2 cellular contexts compared by ENCODE assay signal in the genomic region with DNA sequence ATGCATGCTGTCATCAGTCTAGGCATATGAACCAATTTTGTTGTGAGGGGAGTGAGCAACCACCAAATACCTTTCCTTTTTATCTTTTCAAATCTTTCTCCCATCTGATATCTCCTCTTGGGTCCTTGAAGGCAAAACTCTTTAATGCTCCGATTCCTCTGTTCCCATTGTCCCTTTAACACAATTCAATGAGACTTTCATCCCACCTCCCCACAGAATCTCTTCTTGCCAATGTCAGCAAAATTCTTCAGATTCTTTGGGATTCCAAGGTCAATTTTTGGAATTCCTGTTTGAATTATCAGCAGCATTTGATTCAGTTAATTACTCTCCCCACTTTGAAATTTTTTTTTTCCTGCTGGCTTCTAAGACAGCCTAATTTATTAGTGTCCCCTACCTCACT.
TF ChIP-seq lines count a peak whose summit lies in the region.

No MANE protein-coding gene starts in this region.

TF ChIP-seq in HepG2, 621 proteins besides CTCF, POLR2A, EP300 and RAD21 (continued from another document):
- TF ChIP-seq, protein P1, sequence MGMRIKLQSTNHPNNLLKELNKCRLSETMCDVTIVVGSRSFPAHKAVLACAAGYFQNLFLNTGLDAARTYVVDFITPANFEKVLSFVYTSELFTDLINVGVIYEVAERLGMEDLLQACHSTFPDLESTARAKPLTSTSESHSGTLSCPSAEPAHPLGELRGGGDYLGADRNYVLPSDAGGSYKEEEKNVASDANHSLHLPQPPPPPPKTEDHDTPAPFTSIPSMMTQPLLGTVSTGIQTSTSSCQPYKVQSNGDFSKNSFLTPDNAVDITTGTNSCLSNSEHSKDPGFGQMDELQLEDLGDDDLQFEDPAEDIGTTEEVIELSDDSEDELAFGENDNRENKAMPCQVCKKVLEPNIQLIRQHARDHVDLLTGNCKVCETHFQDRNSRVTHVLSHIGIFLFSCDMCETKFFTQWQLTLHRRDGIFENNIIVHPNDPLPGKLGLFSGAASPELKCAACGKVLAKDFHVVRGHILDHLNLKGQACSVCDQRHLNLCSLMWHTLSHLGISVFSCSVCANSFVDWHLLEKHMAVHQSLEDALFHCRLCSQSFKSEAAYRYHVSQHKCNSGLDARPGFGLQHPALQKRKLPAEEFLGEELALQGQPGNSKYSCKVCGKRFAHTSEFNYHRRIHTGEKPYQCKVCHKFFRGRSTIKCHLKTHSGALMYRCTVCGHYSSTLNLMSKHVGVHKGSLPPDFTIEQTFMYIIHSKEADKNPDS (CRISPR knock-in tag; IDR thresholded peaks at IDR 0.05), result no peak
- TF ChIP-seq, protein P2, sequence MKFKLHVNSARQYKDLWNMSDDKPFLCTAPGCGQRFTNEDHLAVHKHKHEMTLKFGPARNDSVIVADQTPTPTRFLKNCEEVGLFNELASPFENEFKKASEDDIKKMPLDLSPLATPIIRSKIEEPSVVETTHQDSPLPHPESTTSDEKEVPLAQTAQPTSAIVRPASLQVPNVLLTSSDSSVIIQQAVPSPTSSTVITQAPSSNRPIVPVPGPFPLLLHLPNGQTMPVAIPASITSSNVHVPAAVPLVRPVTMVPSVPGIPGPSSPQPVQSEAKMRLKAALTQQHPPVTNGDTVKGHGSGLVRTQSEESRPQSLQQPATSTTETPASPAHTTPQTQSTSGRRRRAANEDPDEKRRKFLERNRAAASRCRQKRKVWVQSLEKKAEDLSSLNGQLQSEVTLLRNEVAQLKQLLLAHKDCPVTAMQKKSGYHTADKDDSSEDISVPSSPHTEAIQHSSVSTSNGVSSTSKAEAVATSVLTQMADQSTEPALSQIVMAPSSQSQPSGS (CRISPR knock-in tag; IDR thresholded peaks at IDR 0.05), result no peak
- TF ChIP-seq, protein P3, sequence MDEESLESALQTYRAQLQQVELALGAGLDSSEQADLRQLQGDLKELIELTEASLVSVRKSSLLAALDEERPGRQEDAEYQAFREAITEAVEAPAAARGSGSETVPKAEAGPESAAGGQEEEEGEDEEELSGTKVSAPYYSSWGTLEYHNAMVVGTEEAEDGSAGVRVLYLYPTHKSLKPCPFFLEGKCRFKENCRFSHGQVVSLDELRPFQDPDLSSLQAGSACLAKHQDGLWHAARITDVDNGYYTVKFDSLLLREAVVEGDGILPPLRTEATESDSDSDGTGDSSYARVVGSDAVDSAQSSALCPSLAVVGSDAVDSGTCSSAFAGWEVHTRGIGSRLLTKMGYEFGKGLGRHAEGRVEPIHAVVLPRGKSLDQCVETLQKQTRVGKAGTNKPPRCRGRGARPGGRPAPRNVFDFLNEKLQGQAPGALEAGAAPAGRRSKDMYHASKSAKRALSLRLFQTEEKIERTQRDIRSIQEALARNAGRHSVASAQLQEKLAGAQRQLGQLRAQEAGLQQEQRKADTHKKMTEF (CRISPR knock-in tag; IDR thresholded peaks at IDR 0.05), result no peak
- TF ChIP-seq ZNF124 (CRISPR knock-in tag; IDR thresholded peaks at IDR 0.05) (no peak), SMAD9 (CRISPR knock-in tag; IDR thresholded peaks at IDR 0.05) (no peak), ZNF782 (CRISPR knock-in tag; IDR thresholded peaks at IDR 0.05; ENCODE audit: borderline replicate concordance) (no peak), ZNF713 (CRISPR knock-in tag; IDR thresholded peaks at IDR 0.05) (no peak), MAFF (IDR thresholded peaks at IDR 0.05; ENCODE audit: low read depth, low read length) (peak; percentile 55), CBX5 (CRISPR knock-in tag; IDR thresholded peaks at IDR 0.05; ENCODE audit: borderline replicate concordance) (no peak), MAFK (conservative IDR thresholded peaks at IDR 0.05 in 1 of 2, IDR thresholded peaks at IDR 0.05 in 1 of 2; ENCODE audit: low read length in 2 of 2) (peak; percentile 57 to 70; a peak in 3 of 4 replicates), SMARCE1 (IDR thresholded peaks at IDR 0.05; ENCODE audit: borderline replicate concordance) (no peak)
- TF ChIP-seq, protein P4, sequence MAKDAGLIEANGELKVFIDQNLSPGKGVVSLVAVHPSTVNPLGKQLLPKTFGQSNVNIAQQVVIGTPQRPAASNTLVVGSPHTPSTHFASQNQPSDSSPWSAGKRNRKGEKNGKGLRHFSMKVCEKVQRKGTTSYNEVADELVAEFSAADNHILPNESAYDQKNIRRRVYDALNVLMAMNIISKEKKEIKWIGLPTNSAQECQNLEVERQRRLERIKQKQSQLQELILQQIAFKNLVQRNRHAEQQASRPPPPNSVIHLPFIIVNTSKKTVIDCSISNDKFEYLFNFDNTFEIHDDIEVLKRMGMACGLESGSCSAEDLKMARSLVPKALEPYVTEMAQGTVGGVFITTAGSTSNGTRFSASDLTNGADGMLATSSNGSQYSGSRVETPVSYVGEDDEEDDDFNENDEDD (CRISPR knock-in tag; IDR thresholded peaks at IDR 0.05; ENCODE audit: borderline replicate concordance), result no peak
- TF ChIP-seq, protein P5, sequence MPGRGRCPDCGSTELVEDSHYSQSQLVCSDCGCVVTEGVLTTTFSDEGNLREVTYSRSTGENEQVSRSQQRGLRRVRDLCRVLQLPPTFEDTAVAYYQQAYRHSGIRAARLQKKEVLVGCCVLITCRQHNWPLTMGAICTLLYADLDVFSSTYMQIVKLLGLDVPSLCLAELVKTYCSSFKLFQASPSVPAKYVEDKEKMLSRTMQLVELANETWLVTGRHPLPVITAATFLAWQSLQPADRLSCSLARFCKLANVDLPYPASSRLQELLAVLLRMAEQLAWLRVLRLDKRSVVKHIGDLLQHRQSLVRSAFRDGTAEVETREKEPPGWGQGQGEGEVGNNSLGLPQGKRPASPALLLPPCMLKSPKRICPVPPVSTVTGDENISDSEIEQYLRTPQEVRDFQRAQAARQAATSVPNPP (CRISPR knock-in tag; IDR thresholded peaks at IDR 0.05), result no peak
TF ChIP-seq in HepG2: peak in this region for 2.

TF ChIP-seq in H1, 55 proteins besides CTCF, POLR2A, EP300 and RAD21:
- TF ChIP-seq MAFK (IDR thresholded peaks at IDR 0.05; ENCODE audit: low read depth, low read length) (peak; percentile 63), TEAD4 (IDR thresholded peaks at IDR 0.05; ENCODE audit: low read depth, low read length) (peak; percentile 80), ZNF274 (IDR thresholded peaks at IDR 0.05; ENCODE audit: borderline replicate concordance, extremely low read depth, low read length) (no peak)
